In genomic region chr3:9214599-9214998, GRCh38 we compare ENCODE assay signal across 1 cellular context.
TF ChIP-seq lines count a peak whose summit lies in the region.

No MANE protein-coding gene starts in this region.

TF ChIP-seq in HEK293, 187 proteins besides CTCF, POLR2A, EP300 and RAD21 (continued from another document):
- TF ChIP-seq ZBTB10 (tag by site-specific recombination; IDR thresholded peaks at IDR 0.05) (no peak), ZNF544 (tag by site-specific recombination; IDR thresholded peaks at IDR 0.05) (no peak), ZNF629 (tag by site-specific recombination; IDR thresholded peaks at IDR 0.05) (no peak; the same call in 1 of the 2 replicates), ZNF530 (tag by site-specific recombination; IDR thresholded peaks at IDR 0.05; ENCODE audit: low read depth) (no peak), ZNF610 (tag by site-specific recombination; IDR thresholded peaks at IDR 0.05; ENCODE audit: borderline replicate concordance) (no peak), MZF1 (tag by site-specific recombination; IDR thresholded peaks at IDR 0.05; ENCODE audit: borderline replicate concordance) (no peak), ZEB2 (tag by site-specific recombination; IDR thresholded peaks at IDR 0.05) (peak; percentile 58; the same call in 1 of the 2 replicates), ZNF155 (tag by site-specific recombination; IDR thresholded peaks at IDR 0.05) (no peak), ZBTB1 (tag by site-specific recombination; IDR thresholded peaks at IDR 0.05) (no peak), ZNF529 (tag by site-specific recombination; IDR thresholded peaks at IDR 0.05; ENCODE audit: insufficient replicate concordance) (no peak), GLIS1 (tag by site-specific recombination; IDR thresholded peaks at IDR 0.05) (0 out of 2 replicates have a peak, but pooled peaks have one; percentile 16), ZFP3 (tag by site-specific recombination; IDR thresholded peaks at IDR 0.05; ENCODE audit: low read depth) (no peak), MEIS1 (CRISPR knock-in tag; IDR thresholded peaks at IDR 0.05; ENCODE audit: borderline replicate concordance) (no peak), IKZF3 (tag by site-specific recombination; IDR thresholded peaks at IDR 0.05) (0 out of 2 replicates have a peak, but pooled peaks have one; percentile 9), ZNF768 (tag by site-specific recombination; IDR thresholded peaks at IDR 0.05) (no peak), ZBTB20 (tag by site-specific recombination; IDR thresholded peaks at IDR 0.05) (peak; percentile 30; the same call in 1 of the 2 replicates), ZBTB7A (tag by site-specific recombination; IDR thresholded peaks at IDR 0.05; ENCODE audit: low read depth) (no peak), ZNF23 (tag by site-specific recombination; IDR thresholded peaks at IDR 0.05; ENCODE audit: borderline replicate concordance) (no peak), ZBTB11 (tag by site-specific recombination; conservative IDR thresholded peaks at IDR 0.05; ENCODE audit: low read depth) (no peak), PRDM1 (tag by site-specific recombination; IDR thresholded peaks at IDR 0.05) (peak; percentile 61), ZNF341 (tag by site-specific recombination; IDR thresholded peaks at IDR 0.05; ENCODE audit: low read depth) (no peak), ZNF791 (tag by site-specific recombination; IDR thresholded peaks at IDR 0.05) (no peak), ZNF837 (tag by site-specific recombination; IDR thresholded peaks at IDR 0.05) (no peak), ZNF692 (tag by site-specific recombination; IDR thresholded peaks at IDR 0.05) (no peak), MYNN (tag by site-specific recombination; IDR thresholded peaks at IDR 0.05; ENCODE audit: borderline replicate concordance) (no peak), WT1 (tag by site-specific recombination; IDR thresholded peaks at IDR 0.05) (no peak), GLIS2 (tag by site-specific recombination; IDR thresholded peaks at IDR 0.05) (no peak), ZFP37 (tag by site-specific recombination; IDR thresholded peaks at IDR 0.05) (no peak), SP2 (tag by site-specific recombination; IDR thresholded peaks at IDR 0.05) (no peak), ZNF132 (tag by site-specific recombination; IDR thresholded peaks at IDR 0.05; ENCODE audit: borderline replicate concordance) (no peak)
- TF ChIP-seq, protein P1, sequence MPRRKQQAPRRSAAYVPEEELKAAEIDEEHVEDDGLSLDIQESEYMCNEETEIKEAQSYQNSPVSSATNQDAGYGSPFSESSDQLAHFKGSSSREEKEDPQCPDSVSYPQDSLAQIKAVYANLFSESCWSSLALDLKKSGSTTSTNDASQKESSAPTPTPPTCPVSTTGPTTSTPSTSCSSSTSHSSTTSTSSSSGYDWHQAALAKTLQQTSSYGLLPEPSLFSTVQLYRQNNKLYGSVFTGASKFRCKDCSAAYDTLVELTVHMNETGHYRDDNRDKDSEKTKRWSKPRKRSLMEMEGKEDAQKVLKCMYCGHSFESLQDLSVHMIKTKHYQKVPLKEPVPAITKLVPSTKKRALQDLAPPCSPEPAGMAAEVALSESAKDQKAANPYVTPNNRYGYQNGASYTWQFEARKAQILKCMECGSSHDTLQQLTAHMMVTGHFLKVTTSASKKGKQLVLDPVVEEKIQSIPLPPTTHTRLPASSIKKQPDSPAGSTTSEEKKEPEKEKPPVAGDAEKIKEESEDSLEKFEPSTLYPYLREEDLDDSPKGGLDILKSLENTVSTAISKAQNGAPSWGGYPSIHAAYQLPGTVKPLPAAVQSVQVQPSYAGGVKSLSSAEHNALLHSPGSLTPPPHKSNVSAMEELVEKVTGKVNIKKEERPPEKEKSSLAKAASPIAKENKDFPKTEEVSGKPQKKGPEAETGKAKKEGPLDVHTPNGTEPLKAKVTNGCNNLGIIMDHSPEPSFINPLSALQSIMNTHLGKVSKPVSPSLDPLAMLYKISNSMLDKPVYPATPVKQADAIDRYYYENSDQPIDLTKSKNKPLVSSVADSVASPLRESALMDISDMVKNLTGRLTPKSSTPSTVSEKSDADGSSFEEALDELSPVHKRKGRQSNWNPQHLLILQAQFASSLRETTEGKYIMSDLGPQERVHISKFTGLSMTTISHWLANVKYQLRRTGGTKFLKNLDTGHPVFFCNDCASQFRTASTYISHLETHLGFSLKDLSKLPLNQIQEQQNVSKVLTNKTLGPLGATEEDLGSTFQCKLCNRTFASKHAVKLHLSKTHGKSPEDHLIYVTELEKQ (tag by site-specific recombination; IDR thresholded peaks at IDR 0.05; ENCODE audit: borderline replicate concordance): no peak
- TF ChIP-seq, protein P2, sequence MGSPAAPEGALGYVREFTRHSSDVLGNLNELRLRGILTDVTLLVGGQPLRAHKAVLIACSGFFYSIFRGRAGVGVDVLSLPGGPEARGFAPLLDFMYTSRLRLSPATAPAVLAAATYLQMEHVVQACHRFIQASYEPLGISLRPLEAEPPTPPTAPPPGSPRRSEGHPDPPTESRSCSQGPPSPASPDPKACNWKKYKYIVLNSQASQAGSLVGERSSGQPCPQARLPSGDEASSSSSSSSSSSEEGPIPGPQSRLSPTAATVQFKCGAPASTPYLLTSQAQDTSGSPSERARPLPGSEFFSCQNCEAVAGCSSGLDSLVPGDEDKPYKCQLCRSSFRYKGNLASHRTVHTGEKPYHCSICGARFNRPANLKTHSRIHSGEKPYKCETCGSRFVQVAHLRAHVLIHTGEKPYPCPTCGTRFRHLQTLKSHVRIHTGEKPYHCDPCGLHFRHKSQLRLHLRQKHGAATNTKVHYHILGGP (tag by site-specific recombination; IDR thresholded peaks at IDR 0.05): no peak
- TF ChIP-seq, protein P3, sequence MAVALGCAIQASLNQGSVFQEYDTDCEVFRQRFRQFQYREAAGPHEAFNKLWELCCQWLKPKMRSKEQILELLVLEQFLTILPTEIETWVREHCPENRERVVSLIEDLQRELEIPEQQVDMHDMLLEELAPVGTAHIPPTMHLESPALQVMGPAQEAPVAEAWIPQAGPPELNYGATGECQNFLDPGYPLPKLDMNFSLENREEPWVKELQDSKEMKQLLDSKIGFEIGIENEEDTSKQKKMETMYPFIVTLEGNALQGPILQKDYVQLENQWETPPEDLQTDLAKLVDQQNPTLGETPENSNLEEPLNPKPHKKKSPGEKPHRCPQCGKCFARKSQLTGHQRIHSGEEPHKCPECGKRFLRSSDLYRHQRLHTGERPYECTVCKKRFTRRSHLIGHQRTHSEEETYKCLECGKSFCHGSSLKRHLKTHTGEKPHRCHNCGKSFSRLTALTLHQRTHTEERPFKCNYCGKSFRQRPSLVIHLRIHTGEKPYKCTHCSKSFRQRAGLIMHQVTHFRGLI (tag by site-specific recombination; IDR thresholded peaks at IDR 0.05): no peak
- TF ChIP-seq, protein P4, sequence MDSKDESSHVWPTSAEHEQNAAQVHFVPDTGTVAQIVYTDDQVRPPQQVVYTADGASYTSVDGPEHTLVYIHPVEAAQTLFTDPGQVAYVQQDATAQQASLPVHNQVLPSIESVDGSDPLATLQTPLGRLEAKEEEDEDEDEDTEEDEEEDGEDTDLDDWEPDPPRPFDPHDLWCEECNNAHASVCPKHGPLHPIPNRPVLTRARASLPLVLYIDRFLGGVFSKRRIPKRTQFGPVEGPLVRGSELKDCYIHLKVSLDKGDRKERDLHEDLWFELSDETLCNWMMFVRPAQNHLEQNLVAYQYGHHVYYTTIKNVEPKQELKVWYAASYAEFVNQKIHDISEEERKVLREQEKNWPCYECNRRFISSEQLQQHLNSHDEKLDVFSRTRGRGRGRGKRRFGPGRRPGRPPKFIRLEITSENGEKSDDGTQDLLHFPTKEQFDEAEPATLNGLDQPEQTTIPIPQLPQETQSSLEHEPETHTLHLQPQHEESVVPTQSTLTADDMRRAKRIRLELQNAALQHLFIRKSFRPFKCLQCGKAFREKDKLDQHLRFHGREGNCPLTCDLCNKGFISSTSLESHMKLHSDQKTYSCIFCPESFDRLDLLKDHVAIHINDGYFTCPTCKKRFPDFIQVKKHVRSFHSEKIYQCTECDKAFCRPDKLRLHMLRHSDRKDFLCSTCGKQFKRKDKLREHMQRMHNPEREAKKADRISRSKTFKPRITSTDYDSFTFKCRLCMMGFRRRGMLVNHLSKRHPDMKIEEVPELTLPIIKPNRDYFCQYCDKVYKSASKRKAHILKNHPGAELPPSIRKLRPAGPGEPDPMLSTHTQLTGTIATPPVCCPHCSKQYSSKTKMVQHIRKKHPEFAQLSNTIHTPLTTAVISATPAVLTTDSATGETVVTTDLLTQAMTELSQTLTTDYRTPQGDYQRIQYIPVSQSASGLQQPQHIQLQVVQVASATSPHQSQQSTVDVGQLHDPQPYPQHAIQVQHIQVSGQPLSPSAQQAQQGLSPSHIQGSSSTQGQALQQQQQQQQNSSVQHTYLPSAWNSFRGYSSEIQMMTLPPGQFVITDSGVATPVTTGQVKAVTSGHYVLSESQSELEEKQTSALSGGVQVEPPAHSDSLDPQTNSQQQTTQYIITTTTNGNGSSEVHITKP (tag by site-specific recombination; IDR thresholded peaks at IDR 0.05): 0 out of 2 replicates have a peak, but pooled peaks have one; percentile 9
